24 cellular contexts compared by ENCODE assay signal in the genomic region with DNA sequence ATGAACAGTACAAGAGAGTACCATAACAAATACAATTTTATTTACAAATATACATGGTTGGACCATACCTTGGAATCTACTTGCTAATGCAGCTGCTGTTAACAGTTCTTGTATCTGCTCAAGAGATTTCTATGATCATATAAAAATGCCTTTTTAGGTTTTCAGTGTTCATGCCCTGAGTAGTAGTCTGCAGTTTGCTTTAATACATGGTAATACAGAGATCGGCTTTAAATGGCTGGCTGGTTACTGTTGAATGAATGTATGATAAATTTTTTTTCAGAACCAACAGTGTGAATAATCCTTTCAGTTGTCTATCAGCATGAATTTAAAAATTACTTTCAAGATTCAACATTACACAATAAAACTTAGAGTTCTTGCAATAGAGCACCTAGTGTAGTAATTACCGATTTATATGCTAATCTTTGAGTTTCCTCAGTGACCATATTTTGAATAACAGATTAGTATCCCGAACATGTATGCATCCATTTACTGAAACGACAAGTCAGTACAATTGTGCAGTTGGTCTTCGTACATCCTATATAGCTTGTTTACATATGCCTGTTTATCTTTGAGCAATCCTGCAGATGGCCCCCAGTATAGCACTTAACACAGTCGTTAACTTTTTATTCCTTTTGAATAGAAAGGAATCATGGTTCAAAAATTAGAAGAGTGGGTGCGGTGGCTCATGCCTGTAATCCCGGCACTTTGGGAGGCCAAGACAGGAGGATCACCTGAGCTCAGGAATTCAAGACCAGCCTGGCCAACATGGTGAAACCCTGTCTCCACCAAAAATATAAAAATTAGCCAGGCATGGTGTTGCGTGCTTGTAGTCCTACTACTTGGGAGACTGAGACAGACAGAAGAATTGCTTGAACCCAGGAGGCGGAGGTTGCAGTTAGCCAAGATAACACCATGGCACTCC. TPM values are rescaled to one million over a fixed set of nuclear protein-coding genes. Genes with fewer than 3 reads are reported as not detected.
DNase-seq lines count a peak whose midpoint lies in the region; ATAC-seq, FAIRE-seq and TF ChIP-seq lines count a peak whose summit lies in the region.
"Had no signal": no experiment of that assay in that cellular context is flagged by ENCODE, and none has a peak within 500 bp of the region (broad histone marks: within the 10 kb centered on the region; RNA-seq: fewer than 3 reads in every experiment).

No MANE protein-coding gene starts in this region.

- H3K27me3 Mint-ChIP-seq in activated T-cell treated with anti-CD3 and anti-CD28 coated beads, Interleukin-2, amount 50 U/mL, for 72 hours (ENCODE audit: low read depth), result no peaks in the 10 kb centered on the region
- peaks cover 4% of the 10 kb centered on the region for H3K27me3 Mint-ChIP-seq in GM23338 (ENCODE audit: insufficient read depth, low read depth, poor library complexity)

- H3K4me3 Mint-ChIP-seq in activated T-cell treated with anti-CD3 and anti-CD28 coated beads, Interleukin-2, amount 50 U/mL, for 72 hours, result no peak overlapping the region
- no peak overlapping the region for H3K4me3 Mint-ChIP-seq in GM23338
- H3K4me3 Mint-ChIP-seq in stimulated activated effector memory CD8-positive, alpha-beta T cell treated with anti-CD3 and anti-CD28 coated beads, Interleukin-12 subunit alpha, Interleukin-12 subunit beta, amount 100 ng/mL, for 72 hours, result no peak overlapping the region

- H3K4me1 ChIP-seq in GM23338 (ENCODE audit: insufficient read depth), result no peaks in the 10 kb centered on the region
- H3K4me1 ChIP-seq in K562 (replicated peaks in 1 of 2; ENCODE audit: control insufficient read depth in 2 of 2, insufficient read depth in 2 of 2, low read length in 2 of 2), result peaks cover 0 to 6% of the 10 kb centered on the region in 2 experiments; a peak in 3 of 5 replicates

- H3K27ac Mint-ChIP-seq in activated T-cell treated with anti-CD3 and anti-CD28 coated beads, Interleukin-2, amount 50 U/mL, for 72 hours, result peak overlapping the region; percentile 50
- no peak overlapping the region for H3K27ac Mint-ChIP-seq in GM23338
- peak overlapping the region; percentile 76 for H3K27ac Mint-ChIP-seq in stimulated activated effector memory CD8-positive, alpha-beta T cell treated with anti-CD3 and anti-CD28 coated beads, Interleukin-12 subunit alpha, Interleukin-12 subunit beta, amount 100 ng/mL, for 72 hours

- no peak for DNase-seq in activated T-cell treated with anti-CD3 and anti-CD28 coated beads, Interleukin-2, amount 50 U/mL, for 72 hours
- no peak for DNase-seq in activated T-cell treated with anti-CD3 and anti-CD28 coated beads for 4 hours
- no peak for DNase-seq in GM23338 (ENCODE audit: low spot score)
- DNase-seq in K562 (ENCODE audit: extremely low read depth in 1 of 4, low spot score in 3 of 4), result no peak
- no peak for DNase-seq in stimulated activated effector memory CD8-positive, alpha-beta T cell treated with anti-CD3 and anti-CD28 coated beads, Interleukin-12 subunit alpha, Interleukin-12 subunit beta, amount 100 ng/mL, for 72 hours (ENCODE audit: low spot score in 2 of 2)
- DNase-seq in AG08396 (ENCODE audit: low spot score), result no peak
- no peak for DNase-seq in KBM-7
- DNase-seq in NCI-H1417 treated with DMSO at 0.1 percent for 48 hours (lab: John Stamatoyannopoulos, UW), result no peak
- DNase-seq: ACHN; activated CD4-positive, alpha-beta T cell treated with anti-CD3 and anti-CD28 coated beads for 48 hours; C1 segment of cervical spinal cord; dorsolateral prefrontal cortex; MV-4-11; NCI-H187; NCI-H526; occipital lobe; SJCRH30; upper lobe of right lung had no signal

- H3K79me2 ChIP-seq in GM23338 (replicated peaks; ENCODE audit: insufficient read depth) (peaks cover 23% of the 10 kb centered on the region), K562 (ENCODE audit: control insufficient read depth, insufficient read depth, low read length) (peaks cover 39% of the 10 kb centered on the region)

- WGBS in K562 (ENCODE audit: insufficient coverage, low coverage, missing lambda C conversion rate), result 88% methylated on average over 10 of the region's 10 CpGs

- H4K20me1 ChIP-seq in GM23338 (replicated peaks; ENCODE audit: insufficient read depth), result peaks cover 34% of the 10 kb centered on the region
- peaks cover 10% of the 10 kb centered on the region; the same call in 1 of the 2 replicates for H4K20me1 ChIP-seq in K562 (replicated peaks; ENCODE audit: control insufficient read depth, insufficient read depth, low read length)

- TF ChIP-seq CTCF in GM23338 (conservative IDR thresholded peaks at IDR 0.05; ENCODE audit: low read depth in 2 of 2) (no peak), K562 (IDR thresholded peaks at IDR 0.05 in 2 of 3, conservative IDR thresholded peaks at IDR 0.05 in 1 of 3; ENCODE audit: insufficient read depth in 2 of 3, low read depth in 1 of 3, low read length in 3 of 3) (no peak)

- H3K9ac ChIP-seq in K562 (ENCODE audit: insufficient read depth in 1 of 2, low read depth in 2 of 2, low read length in 2 of 2), result no peak overlapping the region
- H3K9ac ChIP-seq: KMS-11 had no signal

- H3K27me3 ChIP-seq in GM23338 (ENCODE audit: insufficient read depth) (no peaks in the 10 kb centered on the region), K562 (ENCODE audit: control insufficient read depth in 2 of 2, insufficient read depth in 2 of 2, low read length in 2 of 2) (no peaks in the 10 kb centered on the region)
- H3K27me3 ChIP-seq: dorsolateral prefrontal cortex, SJCRH30, upper lobe of right lung had no signal

- no peak overlapping the region for H3K27ac ChIP-seq in GM23338 (ENCODE audit: low read depth)
- no peak overlapping the region for H3K27ac ChIP-seq in K562 (ENCODE audit: extremely low read depth, low read depth, low read length)
- H3K27ac ChIP-seq: dorsolateral prefrontal cortex, KMS-11, SJCRH30, skin epidermis, upper lobe of right lung had no signal

- H3K9me3 ChIP-seq in K562 (replicated peaks; ENCODE audit: control insufficient read depth, insufficient read depth, low read depth, low read length), result no peaks in the 10 kb centered on the region
- H3K9me3 ChIP-seq: SJCRH30, upper lobe of right lung had no signal

- in situ Hi-C loops in K562 (cut with MboI), result no loop called here
- in situ Hi-C loops in KBM-7 (cut with MboI; ENCODE audit: low pct_unique_long_range_greater_than_20kb, low sequenced_read_pairs), result loop anchor here (25.0 kb wide), 1 partner anchor 223 kb away; no protein-coding TSS in a partner anchor

- peak; percentile 52 for TF ChIP-seq POLR2A in K562 (conservative IDR thresholded peaks at IDR 0.05)

- H3K36me3 ChIP-seq in GM23338 (ENCODE audit: insufficient read depth), result peaks cover 61% of the 10 kb centered on the region
- H3K36me3 ChIP-seq in K562 (ENCODE audit: control insufficient read depth, insufficient read depth, low read length), result peaks cover 71% of the 10 kb centered on the region

- H2AFZ ChIP-seq in GM23338, result no peak overlapping the region
- H2AFZ ChIP-seq in K562 (ENCODE audit: low read depth, low read length), result no peak overlapping the region

- H3K9me3 Mint-ChIP-seq in activated T-cell treated with anti-CD3 and anti-CD28 coated beads, Interleukin-2, amount 50 U/mL, for 72 hours, result no peaks in the 10 kb centered on the region
- no peaks in the 10 kb centered on the region; the same call in 2 of the 3 replicates for H3K9me3 Mint-ChIP-seq in GM23338
- no peaks in the 10 kb centered on the region for H3K9me3 Mint-ChIP-seq in stimulated activated effector memory CD8-positive, alpha-beta T cell treated with anti-CD3 and anti-CD28 coated beads, Interleukin-12 subunit alpha, Interleukin-12 subunit beta, amount 100 ng/mL, for 72 hours
- H3K9me3 Mint-ChIP-seq: activated naive CD4-positive, alpha-beta T cell treated with anti-CD3 and anti-CD28 coated beads, Interleukin-2, amount 50 U/mL, for 72 hours had no signal

- FAIRE-seq in K562 (lab: Jason Lieb, UNC), result no peak
- FAIRE-seq: astrocyte, G401.6, RCC 7860 had no signal

- H3K36me3 Mint-ChIP-seq in activated T-cell treated with anti-CD3 and anti-CD28 coated beads, Interleukin-2, amount 50 U/mL, for 72 hours (ENCODE audit: insufficient read depth in 2 of 2), result peaks cover 23 to 50% of the 10 kb centered on the region in 2 donors
- peaks cover 79% of the 10 kb centered on the region for H3K36me3 Mint-ChIP-seq in GM23338 (ENCODE audit: low read depth)
- H3K36me3 Mint-ChIP-seq in stimulated activated effector memory CD8-positive, alpha-beta T cell treated with anti-CD3 and anti-CD28 coated beads, Interleukin-12 subunit alpha, Interleukin-12 subunit beta, amount 100 ng/mL, for 72 hours, result peaks cover 100% of the 10 kb centered on the region

- peaks cover 4% of the 10 kb centered on the region for H3K9me1 ChIP-seq in K562 (ENCODE audit: control insufficient read depth, insufficient read depth, low read length)

- no peak for TF ChIP-seq RAD21 in K562 (CRISPR knock-in tag; conservative IDR thresholded peaks at IDR 0.05 in 1 of 2, IDR thresholded peaks at IDR 0.05 in 1 of 2)

- BruUV-seq in K562 (replicated peaks; lab: Mats Ljungman, UMichigan), result no TSS peak

- ATAC-seq in activated T-cell treated with anti-CD3 and anti-CD28 coated beads, Interleukin-2, amount 50 U/mL, for 72 hours (replicated peaks in 1 of 2), result peak in 1 of 2 donors; percentile 9
- ATAC-seq in GM23338 (peak; percentile 9; the same call in 1 of the 3 replicates), K562 (peak; percentile 19)
- no peak for ATAC-seq in stimulated activated effector memory CD8-positive, alpha-beta T cell treated with anti-CD3 and anti-CD28 coated beads, Interleukin-12 subunit alpha, Interleukin-12 subunit beta, amount 100 ng/mL, for 72 hours
- ATAC-seq: activated naive CD4-positive, alpha-beta T cell treated with anti-CD3 and anti-CD28 coated beads, Interleukin-2, amount 50 U/mL, for 72 hours; upper lobe of right lung had no signal

- TF ChIP-seq EP300 in K562 (IDR thresholded peaks at IDR 0.05; ENCODE audit: low read length), result no peak

- intact Hi-C loops in K562 (cut with micrococcal nuclease), result no loop called here

- CTCF ChIA-PET in K562 (lab: Yijun Ruan, JAX; ENCODE audit: low intra/inter-chr PET ratio), result no interaction called here

- POLR2A ChIA-PET in K562 (lab: Yijun Ruan, JAX), result interaction anchor here (0.7 to 3.6 kb wide), 6 partner anchors 9 to 95 kb away, joined by 3 to 28 read pairs (median 3); a partner anchor contains a TSS

- H3F3A ChIP-seq in GM23338 (replicated peaks; ENCODE audit: low read depth), result peaks cover 7% of the 10 kb centered on the region; the same call in 1 of the 2 replicates

- H3K4me2 ChIP-seq in GM23338 (no peak overlapping the region), K562 (ENCODE audit: insufficient read depth, low read length) (no peak overlapping the region)
- H3K4me2 ChIP-seq: KMS-11 had no signal

- H3K4me3 ChIP-seq in GM23338 (no peak overlapping the region), K562 (no peak overlapping the region)
- H3K4me3 ChIP-seq: dorsolateral prefrontal cortex, SJCRH30, skin epidermis, upper lobe of right lung had no signal

- H3K9me2 ChIP-seq in GM23338 (ENCODE audit: insufficient read depth), result no peaks in the 10 kb centered on the region

- H3K4me1 Mint-ChIP-seq in activated T-cell treated with anti-CD3 and anti-CD28 coated beads, Interleukin-2, amount 50 U/mL, for 72 hours (ENCODE audit: low read depth), result peaks cover 37% of the 10 kb centered on the region
- H3K4me1 Mint-ChIP-seq in GM23338, result peaks cover 7% of the 10 kb centered on the region; the same call in 2 of the 3 replicates
- H3K4me1 Mint-ChIP-seq in stimulated activated effector memory CD8-positive, alpha-beta T cell treated with anti-CD3 and anti-CD28 coated beads, Interleukin-12 subunit alpha, Interleukin-12 subunit beta, amount 100 ng/mL, for 72 hours, result peaks cover 32% of the 10 kb centered on the region

RNA-seq across cellular contexts. Expression of a gene that starts 6.4 kb away (rescaled TPM):
- total RNA-seq in activated T-cell treated with anti-CD3 and anti-CD28 coated beads, Interleukin-2, amount 50 U/mL, for 72 hours, result 100 to 1,000 TPM; 128 to 158 TPM
- total RNA-seq in GM23338 (2014; rRNA removed; shearing (Covaris generic)), result 61.5 and 62.3 TPM in 2 replicates
- 49.4 and 60.1 TPM in 2 replicates for polyA plus RNA-seq in GM23338 (2016; fragmentation: Nextera tagmentation; extraction: Ambion mirVana)
- 123 and 206 TPM in 2 replicates for total RNA-seq in K562 (2011; cell fraction: chromatin; rRNA removed; ENCODE audit: low replicate concordance)
- total RNA-seq in K562 (2011; cell fraction: nucleolus; rRNA removed), result 65.5 and 74.5 TPM in 2 replicates
- total RNA-seq in K562 (2011; cell fraction: nucleoplasm; rRNA removed), result 119 and 180 TPM in 2 replicates
- 52.4 and 55.6 TPM in 2 replicates for total RNA-seq in K562 (2014; rRNA removed)
- 73.1 and 81.5 TPM in 2 replicates for total RNA-seq in K562 (2014; rRNA removed; fragmentation: Illumina TruSeq; extraction: Trizol)
- 78.8 and 80.4 TPM in 2 replicates for total RNA-seq in K562 (2015; rRNA removed; fragmentation: Illumina TruSeq; extraction: Trizol)
- total RNA-seq in K562 (2021), result 140 and 141 TPM in 2 replicates
- polyA plus RNA-seq in K562 (2011; rRNA removed), result 86.1 and 138 TPM in 2 replicates
- 37.4 and 44.4 TPM in 2 replicates for polyA plus RNA-seq in K562 (2011; cell fraction: cytosol; rRNA removed)
- polyA plus RNA-seq in K562 (2011; cell fraction: nucleus; rRNA removed), result 287 and 290 TPM in 2 replicates
- polyA plus RNA-seq in K562 (2012), result 89.0 and 99.0 TPM in 2 replicates
- 101 and 117 TPM in 2 replicates for polyA plus RNA-seq in K562 (2014; fragmentation: Illumina TruSeq; extraction: Trizol)
- 100 to 1,000 TPM; 148 to 165 TPM for polyA plus RNA-seq in K562 (2014; fragmentation: Nextera tagmentation; extraction: Ambion mirVana)
- polyA plus RNA-seq in K562 (2014; rRNA removed), result 86.5 and 91.3 TPM in 2 replicates
- 119 and 177 TPM in 2 replicates for polyA minus RNA-seq in K562 (2011; rRNA and poly(A)+ RNA removed)
- polyA minus RNA-seq in K562 (2011; cell fraction: cytosol; rRNA and poly(A)+ RNA removed), result 45.1 and 79.8 TPM in 2 replicates
- polyA minus RNA-seq in K562 (2011; cell fraction: nucleus; rRNA and poly(A)+ RNA removed), result 56.4 and 90.7 TPM in 2 replicates

RNA-seq across cellular contexts. Expression of a gene that starts 43.4 kb away (rescaled TPM):
- total RNA-seq in activated T-cell treated with anti-CD3 and anti-CD28 coated beads, Interleukin-2, amount 50 U/mL, for 72 hours, result 10 to 100 TPM; 17.7 to 20.2 TPM
- 17.4 and 33.6 TPM in 2 replicates for total RNA-seq in GM23338 (2014; rRNA removed; shearing (Covaris generic))
- polyA plus RNA-seq in GM23338 (2016; fragmentation: Nextera tagmentation; extraction: Ambion mirVana) (6.1 and 6.5 TPM in 2 replicates), K562 (2011; rRNA removed) (10.0 and 18.3 TPM in 2 replicates), K562 (2014; fragmentation: Illumina TruSeq; extraction: Trizol) (4.1 and 4.4 TPM in 2 replicates), K562 (2014; fragmentation: Nextera tagmentation; extraction: Ambion mirVana) (1 to 10 TPM in 1 of 2 experiments, under 1 TPM in 1; 0.77 to 1.1 TPM), K562 (2014; rRNA removed) (7.7 and 7.9 TPM in 2 replicates)
- total RNA-seq in K562 (2011; cell fraction: chromatin; rRNA removed; ENCODE audit: low replicate concordance), result 96.6 and 129 TPM in 2 replicates
- 68.4 and 71.2 TPM in 2 replicates for total RNA-seq in K562 (2011; cell fraction: nucleolus; rRNA removed)
- total RNA-seq in K562 (2011; cell fraction: nucleoplasm; rRNA removed), result 92.8 and 140 TPM in 2 replicates
- total RNA-seq in K562 (2014; rRNA removed) (5.5 and 6.2 TPM in 2 replicates), K562 (2014; rRNA removed; fragmentation: Illumina TruSeq; extraction: Trizol) (3.4 and 4.1 TPM in 2 replicates), K562 (2015; rRNA removed; fragmentation: Illumina TruSeq; extraction: Trizol) (3.2 and 3.4 TPM in 2 replicates), K562 (2021) (6.1 and 9.4 TPM in 2 replicates)
- 4.0 and 5.7 TPM in 2 replicates for polyA plus RNA-seq in K562 (2011; cell fraction: cytosol; rRNA removed)
- polyA plus RNA-seq in K562 (2011; cell fraction: nucleus; rRNA removed), result 87.5 and 104 TPM in 2 replicates
- 4.0 and 8.9 TPM in 2 replicates for polyA plus RNA-seq in K562 (2012)
- 13.1 and 17.4 TPM in 2 replicates for polyA minus RNA-seq in K562 (2011; rRNA and poly(A)+ RNA removed)
- polyA minus RNA-seq in K562 (2011; cell fraction: cytosol; rRNA and poly(A)+ RNA removed), result 2.8 and 3.2 TPM in 2 replicates
- polyA minus RNA-seq in K562 (2011; cell fraction: nucleus; rRNA and poly(A)+ RNA removed), result 28.9 and 38.0 TPM in 2 replicates
